Comparison of ENCODE assay signal across 8 cellular contexts in the genomic region with DNA sequence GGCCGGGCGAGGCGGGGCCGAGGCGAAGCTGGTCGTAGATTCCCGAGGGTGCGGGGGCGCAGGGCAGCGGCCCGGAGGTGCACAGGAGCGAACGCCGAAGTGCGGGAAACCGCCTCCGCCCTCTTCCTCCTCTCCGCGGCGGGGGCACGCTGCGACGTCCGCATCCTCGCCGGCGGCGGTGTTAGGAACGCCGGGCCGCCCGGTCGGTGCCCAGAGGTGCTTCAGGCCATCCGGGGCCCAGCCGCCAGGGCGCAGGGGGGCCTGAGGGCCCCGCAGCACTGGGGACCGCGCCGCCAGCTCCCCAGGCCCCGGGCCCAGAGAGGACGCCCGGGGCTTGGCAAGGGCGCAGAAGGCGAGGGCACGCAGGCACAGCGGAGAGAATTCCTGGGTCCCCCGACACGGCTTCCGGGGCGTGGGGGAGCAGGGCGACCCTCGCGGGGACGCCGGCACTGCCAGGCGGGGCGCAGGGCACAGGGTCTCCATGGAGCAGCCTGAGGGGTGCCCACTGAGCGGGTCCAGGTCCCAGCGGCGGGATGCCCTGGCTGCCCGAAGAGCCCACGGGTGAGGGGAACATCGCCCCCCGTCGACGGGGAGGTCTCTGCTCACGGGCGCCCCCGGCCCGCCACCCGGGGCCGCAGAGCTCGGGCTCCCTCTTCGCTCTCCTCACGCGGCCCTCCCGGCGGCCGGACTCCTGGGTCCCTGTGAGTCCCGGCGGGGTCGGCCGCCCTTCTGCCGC. TPM values are rescaled to one million over a fixed set of nuclear protein-coding genes. Genes with fewer than 3 reads are reported as not detected.
A peak's percentile ranks its signal among the peaks of the same experiment; 100 is the strongest.
DNase-seq lines count a peak whose midpoint lies in the region; ATAC-seq and TF ChIP-seq lines count a peak whose summit lies in the region.

No MANE protein-coding gene starts in this region.

- peak overlapping the region; percentile 79 for H3K4me2 ChIP-seq in DOHH2 (ENCODE audit: low read length)
- H3K4me2 ChIP-seq in OCI-LY3 (ENCODE audit: low read length) = peak overlapping the region; percentile 90

- WGBS in body of pancreas, 2 donors = 0% methylated on average over 64 of the region's 85 CpGs; no CpG with 5 or more reads in 1 of the 2 donors
- 0% methylated on average over 17 of the region's 85 CpGs for WGBS in suprapubic skin

- H3K9me3 ChIP-seq in DOHH2 (ENCODE audit: control insufficient read depth, insufficient read depth, low read length) (no peaks in the 10 kb centered on the region), OCI-LY3 (ENCODE audit: insufficient read depth, low read length) (no peaks in the 10 kb centered on the region), body of pancreas (no peaks in the 10 kb centered on the region), lower lobe of right lung (no peaks in the 10 kb centered on the region), suprapubic skin (no peaks in the 10 kb centered on the region)

- TF ChIP-seq CTCF in DOHH2 (IDR thresholded peaks at IDR 0.05; ENCODE audit: low read depth, low read length, poor library complexity, severe bottlenecking) (peak; percentile 59), OCI-LY3 (IDR thresholded peaks at IDR 0.05; ENCODE audit: low read depth, low read length) (peak; percentile 30; the same call in 1 of the 2 replicates), body of pancreas (IDR thresholded peaks at IDR 0.05) (no peak), lower lobe of right lung (IDR thresholded peaks at IDR 0.05) (no peak), suprapubic skin (IDR thresholded peaks at IDR 0.05) (no peak)

- TF ChIP-seq POLR2A in body of pancreas (IDR thresholded peaks at IDR 0.05) (no peak), suprapubic skin (IDR thresholded peaks at IDR 0.05) (no peak)

- DNase-seq in body of pancreas = peak in 3 of 4 donors; percentile 28 to 39 (median 33)
- peak; percentile 58 for DNase-seq in lower lobe of right lung
- DNase-seq in suprapubic skin (ENCODE audit: low spot score in 2 of 2) = peak in 1 of 2 donors; percentile 69
- no peak for DNase-seq in Ammon's horn (ENCODE audit: low spot score)

- H3K36me3 ChIP-seq in DOHH2 (ENCODE audit: control insufficient read depth, low read length) = peaks cover 6% of the 10 kb centered on the region; the same call in 1 of the 2 replicates
- H3K36me3 ChIP-seq in OCI-LY3 (replicated peaks; ENCODE audit: low read depth, low read length) = peaks cover 3% of the 10 kb centered on the region
- no peaks in the 10 kb centered on the region for H3K36me3 ChIP-seq in body of pancreas (replicated peaks in 1 of 2; ENCODE audit: insufficient read depth in 1 of 2, low read depth in 2 of 2)
- H3K36me3 ChIP-seq in lower lobe of right lung = no peaks in the 10 kb centered on the region
- H3K36me3 ChIP-seq in suprapubic skin = no peaks in the 10 kb centered on the region

- ATAC-seq in GM21528 (IDR thresholded peaks at IDR 0.05; ENCODE audit: low FRiP score, unreplicated experiment) (peak; percentile 19), body of pancreas (peak; percentile 25), lower lobe of right lung (peak; percentile 23 to 46), HG02840 (IDR thresholded peaks at IDR 0.05; ENCODE audit: low FRiP score, unreplicated experiment) (no peak)

- H3K4me3 ChIP-seq in DOHH2 (ENCODE audit: low read length) (peak overlapping the region; percentile 82), OCI-LY3 (ENCODE audit: low read length) (peak overlapping the region; percentile 94), body of pancreas (peak overlapping the region; percentile 32 to 38), lower lobe of right lung (peak overlapping the region; percentile 61), suprapubic skin (peak overlapping the region; percentile 72)

- H3K9me2 ChIP-seq in DOHH2 (replicated peaks; ENCODE audit: control insufficient read depth, low read length) = no peaks in the 10 kb centered on the region

- no peak overlapping the region for H2AFZ ChIP-seq in OCI-LY3 (ENCODE audit: low read depth, low read length)

- H3K4me1 ChIP-seq in DOHH2 (ENCODE audit: control insufficient read depth, low read length) (peaks cover 47% of the 10 kb centered on the region), OCI-LY3 (ENCODE audit: low read length) (peaks cover 39% of the 10 kb centered on the region), body of pancreas (peaks cover 33% of the 10 kb centered on the region), lower lobe of right lung (peaks cover 31% of the 10 kb centered on the region), suprapubic skin (peaks cover 35% of the 10 kb centered on the region)

- intact Hi-C loops in body of pancreas (cut with DNase I) (no loop called here), lower lobe of right lung (cut with DNase I) (loop anchor here (10.0 kb wide), 1 partner anchor 51 kb away; no protein-coding TSS in a partner anchor)

- TF ChIP-seq EP300 in suprapubic skin (IDR thresholded peaks at IDR 0.05) = no peak

- H3F3A ChIP-seq in DOHH2 (ENCODE audit: control insufficient read depth, insufficient read depth) = peaks cover 9% of the 10 kb centered on the region

- H4K20me1 ChIP-seq in DOHH2 (ENCODE audit: control insufficient read depth, insufficient read depth, low read depth, low read length) (peaks cover 12% of the 10 kb centered on the region), OCI-LY3 (ENCODE audit: insufficient read depth, low read length) (peaks cover 14% of the 10 kb centered on the region; the same call in 1 of the 2 replicates)

- peak overlapping the region; percentile 89 for H3K9ac ChIP-seq in OCI-LY3 (ENCODE audit: low read length)

- peaks cover 12% of the 10 kb centered on the region for H3K27me3 ChIP-seq in DOHH2 (ENCODE audit: control insufficient read depth, low read length)
- H3K27me3 ChIP-seq in OCI-LY3 (ENCODE audit: low read depth, low read length) = peaks cover 11% of the 10 kb centered on the region
- peaks cover 0 to 7% of the 10 kb centered on the region in 2 donors for H3K27me3 ChIP-seq in body of pancreas
- H3K27me3 ChIP-seq in lower lobe of right lung (ENCODE audit: low read depth) = peaks cover 54% of the 10 kb centered on the region
- peaks cover 52% of the 10 kb centered on the region for H3K27me3 ChIP-seq in suprapubic skin

- H3K79me2 ChIP-seq in DOHH2 (ENCODE audit: control insufficient read depth, low read length) (peaks cover 27% of the 10 kb centered on the region), OCI-LY3 (ENCODE audit: low read length) (peaks cover 12% of the 10 kb centered on the region)

- H3K27ac ChIP-seq in DOHH2 (ENCODE audit: low read depth, low read length) (peak overlapping the region; percentile 49), OCI-LY3 (ENCODE audit: low read length) (peak overlapping the region; percentile 53), body of pancreas (peak overlapping the region in 3 of 4 donors; percentile 43 to 83 (median 55)), lower lobe of right lung (peak overlapping the region; percentile 25), suprapubic skin (no peak overlapping the region)

RNA-seq across cellular contexts. Expression of gene EPOP, which starts 0.6 kb away (rescaled TPM):
- total RNA-seq in body of pancreas = 10 to 100 TPM in 1 of 2 donors, 1 to 10 TPM in 1; 3.9 to 11.2 TPM
- total RNA-seq in lower lobe of right lung = 1.0 TPM
- 1 to 10 TPM in 3 of 4 donors, under 1 TPM in 1; 0.80 to 6.1 (median 3.2) TPM for total RNA-seq in suprapubic skin

RNA-seq across cellular contexts. Expression of gene MLLT6, which starts 30.9 kb away (rescaled TPM):
- total RNA-seq in body of pancreas (100 to 1,000 TPM in 1 of 2 donors, 10 to 100 TPM in 1; 90.8 to 121 TPM), lower lobe of right lung (135 TPM), suprapubic skin (100 to 1,000 TPM in 1 of 4 donors, 10 to 100 TPM in 3; 62.7 to 136 (median 79.0) TPM)

RNA-seq across cellular contexts. Expression of gene CISD3, which starts 56.0 kb away (rescaled TPM):
- total RNA-seq in body of pancreas (10 to 100 TPM; 11.2 TPM), lower lobe of right lung (31.3 TPM), suprapubic skin (10 to 100 TPM in 2 of 4 donors, 1 to 10 TPM in 2; 6.8 to 12.7 (median 10.1) TPM)

Comparison
In these comparisons a context has a peak if more than half of its experiments do, and no peak if none do; other contexts are left out.
1. H3K4me3 ChIP-seq: peak in every context shown above with its lines; median percentile 94 in OCI-LY3; 82 in DOHH2; 72 in suprapubic skin; 61 in lower lobe of right lung; 35 in body of pancreas.
2. CTCF ChIP-seq: peak in DOHH2 (single experiment) and OCI-LY3 (single experiment); none in body of pancreas (0 of 7), lower lobe of right lung (single experiment) and suprapubic skin (0 of 2).